ENCODE assay signal across 8 cellular contexts in genomic region chr4:165464813-165465381, GRCh38.
DNase-seq lines count a peak whose midpoint lies in the region; ATAC-seq, FAIRE-seq and TF ChIP-seq lines count a peak whose summit lies in the region.

No MANE protein-coding gene starts in this region.

- intact Hi-C loops in tibial artery (cut with DNase I; ENCODE audit: low total_unique reads) = loop anchor here (2.0 to 5.0 kb wide), 3 partner anchors 88 to 332 kb away; partner anchors contain the start of gene CPE

- no peaks in the 10 kb centered on the region for H3K79me2 ChIP-seq in keratinocyte (ENCODE audit: control insufficient read depth, insufficient read depth, low read length)

- H3K4me3 Mint-ChIP-seq in brain = peak overlapping the region in 1 of 5 experiments; percentile 44

- ATAC-seq in GM18858 (IDR thresholded peaks at IDR 0.05; ENCODE audit: unreplicated experiment) (peak; percentile 70), HG03097 (IDR thresholded peaks at IDR 0.05; ENCODE audit: low FRiP score, unreplicated experiment) (peak; percentile 57)

- H3K4me3 ChIP-seq in keratinocyte (ENCODE audit: control insufficient read depth in 2 of 3, extremely low read depth in 1 of 3, insufficient read depth in 2 of 3, low read depth in 1 of 3, low read length in 3 of 3) (no peak overlapping the region), tibial artery (no peak overlapping the region)

- TF ChIP-seq CTCF in brain (conservative IDR thresholded peaks at IDR 0.05) (peak; percentile 94 to 95), keratinocyte (optimal IDR thresholded peaks at IDR 0.05 in 1 of 3, IDR thresholded peaks at IDR 0.05 in 1 of 3, conservative IDR thresholded peaks at IDR 0.05 in 1 of 3; ENCODE audit: extremely low read depth in 1 of 3, insufficient read depth in 2 of 3, low read length in 3 of 3) (peak; percentile 52 to 58 (median 54)), tibial artery (IDR thresholded peaks at IDR 0.05) (peak; percentile 75 to 82)

- DNase-seq in COLO668 (lab: John Stamatoyannopoulos, UW; ENCODE audit: unreplicated experiment) (peak; percentile 7), NCI-H69 (lab: John Stamatoyannopoulos, UW) (peak; percentile 47), keratinocyte (ENCODE audit: low read depth, low spot score) (no peak), tibial artery (no peak)
- no peak for DNase-seq in NK-92 treated with Interleukin-12 subunit alpha and Interleukin-12 subunit beta, amount 100 ng/mL, for 24 hours (lab: John Stamatoyannopoulos, UW)

- dilution Hi-C loops in keratinocyte (cut with MboI; ENCODE audit: extremely low pct_ligation_motif_present, low sequenced_read_pairs) = loop anchor here (25.0 kb wide), 1 partner anchor 128 kb away; the partner anchor contains the start of gene MSMO1

- no peak overlapping the region for H3K9ac ChIP-seq in keratinocyte (ENCODE audit: control insufficient read depth, extremely low read depth, insufficient read depth, low read length)

- H3K27ac ChIP-seq in keratinocyte (ENCODE audit: control insufficient read depth, insufficient read depth, low read length) (no peak overlapping the region), tibial artery (peak overlapping the region in 1 of 2 donors; percentile 38)

- H3K27me3 Mint-ChIP-seq in brain = no peaks in the 10 kb centered on the region

- H3K4me1 Mint-ChIP-seq in brain = peaks cover 50% of the 10 kb centered on the region

- H3K4me1 ChIP-seq in keratinocyte (ENCODE audit: control insufficient read depth, extremely low read depth, insufficient read depth, low read length) (no peaks in the 10 kb centered on the region), tibial artery (peaks cover 0 to 37% (median 20%) of the 10 kb centered on the region in 4 donors)

- no peak overlapping the region for H2AFZ ChIP-seq in keratinocyte (ENCODE audit: control insufficient read depth, low read length)

- no peaks in the 10 kb centered on the region for H3K9me1 ChIP-seq in keratinocyte (ENCODE audit: control insufficient read depth, extremely low read depth, insufficient read depth, low read length)

- peaks cover 0 to 1% (median 0%) of the 10 kb centered on the region in 5 experiments for H3K9me3 Mint-ChIP-seq in brain

- H3K36me3 ChIP-seq in keratinocyte (ENCODE audit: control insufficient read depth in 2 of 2, extremely low read depth in 1 of 2, insufficient read depth in 2 of 2, low read length in 2 of 2) = no peaks in the 10 kb centered on the region
- H3K36me3 ChIP-seq in tibial artery = peaks cover 11 to 18% (median 17%) of the 10 kb centered on the region in 3 donors

- FAIRE-seq in keratinocyte (lab: Jason Lieb, UNC) = no peak

- peak overlapping the region in 3 of 5 experiments; percentile 1 to 79 (median 11) for H3K27ac Mint-ChIP-seq in brain

- H3K9me3 ChIP-seq in keratinocyte (ENCODE audit: control insufficient read depth, low read depth, low read length) = no peaks in the 10 kb centered on the region
- H3K9me3 ChIP-seq in tibial artery = no peaks in the 10 kb centered on the region

- H4K20me1 ChIP-seq in keratinocyte (ENCODE audit: control insufficient read depth, extremely low read depth, insufficient read depth, low read length) = no peaks in the 10 kb centered on the region

- H3K27me3 ChIP-seq in keratinocyte (ENCODE audit: control insufficient read depth, extremely low read depth, insufficient read depth, low read length) = no peaks in the 10 kb centered on the region
- no peaks in the 10 kb centered on the region for H3K27me3 ChIP-seq in tibial artery

- H3K4me2 ChIP-seq in keratinocyte (ENCODE audit: control insufficient read depth, extremely low read depth, insufficient read depth, low read depth, low read length) = no peak overlapping the region

- H3K36me3 Mint-ChIP-seq in brain = no peaks in the 10 kb centered on the region

Comparison
In these comparisons a context has a peak if more than half of its experiments do, and no peak if none do; other contexts are left out.
1. DNase-seq: peak in COLO668 (single experiment) and NCI-H69 (single experiment); none in keratinocyte (single experiment), tibial artery (0 of 2) and NK-92 treated with Interleukin-12 subunit alpha and Interleukin-12 subunit beta, amount 100 ng/mL, for 24 hours (single experiment).
2. Peak in every context shown above with its lines, with median percentiles within 50 percentile points of each other: CTCF ChIP-seq.